ENCODE assay signal across 23 cellular contexts in genomic region chr9:137228515-137228967, GRCh38. TPM values are rescaled to one million over a fixed set of nuclear protein-coding genes. Genes with fewer than 3 reads are reported as not detected.
"Had no signal": no experiment of that assay in that cellular context is flagged by ENCODE, and none has a peak within 500 bp of the region (broad histone marks: within the 10 kb centered on the region; RNA-seq: fewer than 3 reads in every experiment).

No MANE protein-coding gene starts in this region.

- H3K9me3 ChIP-seq: gastroesophageal sphincter, heart right ventricle, left lung, ovary, sigmoid colon, spleen had no signal

- H2AFZ ChIP-seq: neural progenitor cell had no signal

- H3K9ac ChIP-seq: neural progenitor cell had no signal

- H3K27me3 ChIP-seq: neural progenitor cell had no signal

- H3K4me3 ChIP-seq: dorsolateral prefrontal cortex, gastroesophageal sphincter, heart right ventricle, left lung, neural progenitor cell, ovary, sigmoid colon, spleen had no signal

- H3K36me3 Mint-ChIP-seq: activated naive CD8-positive, alpha-beta T cell; neural progenitor cell; type B pancreatic cell had no signal

- DNase-seq: activated B cell treated with CpG ODN at 0.5 μM for 24 hours; activated CD4-positive, alpha-beta T cell treated with anti-CD3 and anti-CD28 coated beads for 48 hours; activated CD8-positive, alpha-beta memory T cell treated with anti-CD3 and anti-CD28 coated beads, Interleukin-2, amount 50 U/mL, for 48 hours; activated CD8-positive, alpha-beta T cell treated with anti-CD3 and anti-CD28 coated beads, Interleukin-2, amount 10 ng/mL, durations not matched to agents 7 days and 5 days; activated gamma-delta T cell treated with Interleukin-2 at 50 U/mL for 16 hours; activated T-cell treated with anti-CD3 and anti-CD28 coated beads, Interleukin-2, amount 50 U/mL, for 72 hours; amniotic stem cell; dorsolateral prefrontal cortex; erythroblast; heart right ventricle; left lung; mammary epithelial cell; ovary; sigmoid colon; spleen; stimulated activated naive CD8-positive, alpha-beta T cell treated with anti-CD3 and anti-CD28 coated beads, Interleukin-15, amount 100 ng/mL, for 72 hours; T-helper 17 cell had no signal

- H3K36me3 ChIP-seq: gastroesophageal sphincter, heart right ventricle, left lung, neural progenitor cell, ovary, sigmoid colon, spleen had no signal

- H3K4me3 Mint-ChIP-seq: activated B cell treated with CpG ODN at 0.5 μM for 24 hours; activated CD8-positive, alpha-beta T cell treated with anti-CD3 and anti-CD28 coated beads, Interleukin-2, amount 10 ng/mL, durations not matched to agents 7 days and 5 days; activated naive CD8-positive, alpha-beta T cell; activated T-cell treated with anti-CD3 and anti-CD28 coated beads, Interleukin-2, amount 50 U/mL, for 72 hours; neural progenitor cell; stimulated activated naive CD8-positive, alpha-beta T cell treated with anti-CD3 and anti-CD28 coated beads, Interleukin-15, amount 100 ng/mL, for 72 hours; T-helper 17 cell; type B pancreatic cell had no signal

- H3K4me1 ChIP-seq: neural progenitor cell had no signal

- H3K9me3 Mint-ChIP-seq: activated B cell treated with CpG ODN at 0.5 μM for 24 hours; activated T-cell treated with anti-CD3 and anti-CD28 coated beads, Interleukin-2, amount 50 U/mL, for 72 hours; neural progenitor cell; stimulated activated naive CD8-positive, alpha-beta T cell treated with anti-CD3 and anti-CD28 coated beads, Interleukin-15, amount 100 ng/mL, for 72 hours; type B pancreatic cell had no signal

- H3K27ac ChIP-seq: dorsolateral prefrontal cortex, gastroesophageal sphincter, heart right ventricle, left lung, neural progenitor cell, ovary, sigmoid colon, spleen had no signal

- H3K4me2 ChIP-seq: neural progenitor cell had no signal

- H3K27ac Mint-ChIP-seq: activated B cell treated with CpG ODN at 0.5 μM for 24 hours; activated CD8-positive, alpha-beta T cell treated with anti-CD3 and anti-CD28 coated beads, Interleukin-2, amount 10 ng/mL, durations not matched to agents 7 days and 5 days; activated naive CD8-positive, alpha-beta T cell; activated T-cell treated with anti-CD3 and anti-CD28 coated beads, Interleukin-2, amount 50 U/mL, for 72 hours; neural progenitor cell; stimulated activated naive CD8-positive, alpha-beta T cell treated with anti-CD3 and anti-CD28 coated beads, Interleukin-15, amount 100 ng/mL, for 72 hours; T-helper 17 cell; type B pancreatic cell had no signal

- ATAC-seq: activated CD8-positive, alpha-beta T cell treated with anti-CD3 and anti-CD28 coated beads, Interleukin-2, amount 10 ng/mL, durations not matched to agents 7 days and 5 days; activated T-cell treated with anti-CD3 and anti-CD28 coated beads, Interleukin-2, amount 50 U/mL, for 72 hours; gastroesophageal sphincter; heart right ventricle; left lung; stimulated activated naive CD8-positive, alpha-beta T cell treated with anti-CD3 and anti-CD28 coated beads, Interleukin-15, amount 100 ng/mL, for 72 hours; T-helper 17 cell had no signal

RNA-seq across cellular contexts. Expression of gene RNF224, which starts 1.2 kb away (rescaled TPM):
- total RNA-seq: activated B cell treated with CpG ODN at 0.5 μM for 24 hours; activated CD8-positive, alpha-beta T cell treated with anti-CD3 and anti-CD28 coated beads, Interleukin-2, amount 10 ng/mL, durations not matched to agents 7 days and 5 days; cardiac septum; sigmoid colon; spleen; T-helper 17 cell had no signal
- polyA plus RNA-seq: heart right ventricle, ovary, spleen had no signal

RNA-seq across cellular contexts. Expression of gene SLC34A3, which starts 2.2 kb away (rescaled TPM):
- total RNA-seq: activated B cell treated with CpG ODN at 0.5 μM for 24 hours; activated CD8-positive, alpha-beta T cell treated with anti-CD3 and anti-CD28 coated beads, Interleukin-2, amount 10 ng/mL, durations not matched to agents 7 days and 5 days; cardiac septum; gastroesophageal sphincter; heart right ventricle; mammary epithelial cell; sigmoid colon; spleen; T-helper 17 cell; temporal lobe had no signal
- polyA plus RNA-seq: heart right ventricle, mammary epithelial cell, ovary, sigmoid colon, spleen had no signal

RNA-seq across cellular contexts. Expression of gene CYSRT1, which starts 3.6 kb away (rescaled TPM):
- total RNA-seq: cardiac septum had no signal
